11 cellular contexts compared by ENCODE assay signal in the genomic region with DNA sequence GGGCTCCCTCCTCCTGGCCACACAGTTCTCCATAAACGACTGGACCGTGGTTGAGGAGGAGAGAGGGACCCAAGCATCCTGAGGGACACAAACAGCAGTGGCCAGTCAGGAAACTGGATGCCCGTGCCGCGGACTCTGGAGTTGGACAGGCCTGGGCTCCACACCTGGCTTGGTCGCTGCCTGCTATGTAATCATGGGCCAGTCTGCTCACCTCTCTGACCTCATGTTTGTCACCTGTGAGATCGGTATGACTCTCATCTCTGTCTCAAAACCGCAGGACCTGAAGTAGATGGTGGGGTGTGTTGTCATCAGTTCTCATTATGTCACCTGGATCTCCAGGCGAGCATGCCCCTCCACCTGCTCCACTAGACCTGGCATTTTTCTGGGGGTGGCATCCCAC. TPM values are rescaled to one million over a fixed set of nuclear protein-coding genes. Genes with fewer than 3 reads are reported as not detected.
DNase-seq lines count a peak whose midpoint lies in the region; ATAC-seq and TF ChIP-seq lines count a peak whose summit lies in the region.
"Had no signal": no experiment of that assay in that cellular context is flagged by ENCODE, and none has a peak within 500 bp of the region (broad histone marks: within the 10 kb centered on the region; RNA-seq: fewer than 3 reads in every experiment).

No MANE protein-coding gene starts in this region.

- H3K4me1 Mint-ChIP-seq in IgD-negative memory B cell (peaks cover 53 to 75% (median 72%) of the 10 kb centered on the region in 3 donors), nephron progenitor cell (peaks cover 88% of the 10 kb centered on the region)
- H3K4me1 Mint-ChIP-seq in activated T-cell treated with anti-CD3 and anti-CD28 coated beads, Interleukin-2, amount 50 U/mL, for 72 hours (ENCODE audit: low read depth), result peaks cover 4% of the 10 kb centered on the region

- H3K9ac ChIP-seq in DND-41 (ENCODE audit: low read depth, low read length), result no peak overlapping the region
- peak overlapping the region; percentile 66 to 95 (median 80) for H3K9ac ChIP-seq in skeletal muscle tissue (ENCODE audit: low read depth in 1 of 3, low read length in 3 of 3)

- no peaks in the 10 kb centered on the region for H3K9me3 ChIP-seq in DND-41 (ENCODE audit: insufficient read depth, low read length, severe bottlenecking)
- no peaks in the 10 kb centered on the region for H3K9me3 ChIP-seq in esophagus muscularis mucosa
- H3K9me3 ChIP-seq in skeletal muscle tissue (ENCODE audit: control insufficient read depth in 3 of 3, low read length in 3 of 3), result no peaks in the 10 kb centered on the region
- H3K9me3 ChIP-seq: testis had no signal

- H3K4me2 ChIP-seq in DND-41 (ENCODE audit: insufficient read depth, low read length), result no peak overlapping the region

- H3K36me3 ChIP-seq in DND-41 (ENCODE audit: insufficient read depth, low read length) (peaks cover 8% of the 10 kb centered on the region), esophagus muscularis mucosa (no peaks in the 10 kb centered on the region), skeletal muscle tissue (ENCODE audit: control insufficient read depth in 3 of 3, insufficient read depth in 3 of 3, low read length in 3 of 3) (peaks cover 0 to 4% (median 0%) of the 10 kb centered on the region in 3 donors)

- TF ChIP-seq EP300 in esophagus muscularis mucosa (IDR thresholded peaks at IDR 0.05), result no peak

- H3K27me3 Mint-ChIP-seq in IgD-negative memory B cell (no peaks in the 10 kb centered on the region), nephron progenitor cell (ENCODE audit: low read depth, poor library complexity) (no peaks in the 10 kb centered on the region)
- H3K27me3 Mint-ChIP-seq in activated T-cell treated with anti-CD3 and anti-CD28 coated beads, Interleukin-2, amount 50 U/mL, for 72 hours (ENCODE audit: low read depth), result no peaks in the 10 kb centered on the region

- peak overlapping the region; percentile 33; the same call in 1 of the 2 replicates for H3K27ac ChIP-seq in DND-41 (ENCODE audit: low read length)
- H3K27ac ChIP-seq in esophagus muscularis mucosa (replicated peaks in 1 of 4), result peak overlapping the region; percentile 89 to 95 (median 91)
- H3K27ac ChIP-seq in skeletal muscle tissue (ENCODE audit: low read depth, low read length), result peak overlapping the region; percentile 85
- H3K27ac ChIP-seq: C4-2B had no signal

- TF ChIP-seq CTCF in DND-41 (IDR thresholded peaks at IDR 0.05; ENCODE audit: borderline replicate concordance, extremely low read depth, low read length, poor library complexity, severe bottlenecking) (no peak), esophagus muscularis mucosa (IDR thresholded peaks at IDR 0.05) (no peak), nephron progenitor cell (IDR thresholded peaks at IDR 0.05) (no peak)

- DNase-seq in DND-41 (no peak), esophagus muscularis mucosa (ENCODE audit: extremely low spot score) (no peak), cerebellum (ENCODE audit: low spot score) (no peak), nephron progenitor cell (no peak)
- DNase-seq in activated T-cell treated with anti-CD3 and anti-CD28 coated beads, Interleukin-2, amount 50 U/mL, for 72 hours, result no peak
- DNase-seq: amygdala, testis had no signal

- intact Hi-C loops in esophagus muscularis mucosa (cut with DNase I), result no loop called here

- H3K9me3 Mint-ChIP-seq in IgD-negative memory B cell (no peaks in the 10 kb centered on the region), nephron progenitor cell (no peaks in the 10 kb centered on the region)
- no peaks in the 10 kb centered on the region for H3K9me3 Mint-ChIP-seq in activated T-cell treated with anti-CD3 and anti-CD28 coated beads, Interleukin-2, amount 50 U/mL, for 72 hours

- H3K36me3 Mint-ChIP-seq in IgD-negative memory B cell (peaks cover 4% of the 10 kb centered on the region), nephron progenitor cell (ENCODE audit: low read depth) (no peaks in the 10 kb centered on the region)
- no peaks in the 10 kb centered on the region for H3K36me3 Mint-ChIP-seq in activated T-cell treated with anti-CD3 and anti-CD28 coated beads, Interleukin-2, amount 50 U/mL, for 72 hours (ENCODE audit: insufficient read depth in 2 of 2)

- no peak for ATAC-seq in DND-41 (ENCODE audit: insufficient read depth, low read depth)
- ATAC-seq in GM19023 (IDR thresholded peaks at IDR 0.05; ENCODE audit: unreplicated experiment), result no peak
- no peak for ATAC-seq in activated T-cell treated with anti-CD3 and anti-CD28 coated beads, Interleukin-2, amount 50 U/mL, for 72 hours (replicated peaks in 1 of 2)

- H3K27me3 ChIP-seq in DND-41 (ENCODE audit: insufficient read depth, low read length, poor library complexity) (no peaks in the 10 kb centered on the region), esophagus muscularis mucosa (peaks cover 0 to 5% (median 0%) of the 10 kb centered on the region in 4 donors), skeletal muscle tissue (ENCODE audit: control insufficient read depth in 3 of 3, insufficient read depth in 3 of 3, low read length in 3 of 3) (no peaks in the 10 kb centered on the region)
- H3K27me3 ChIP-seq: testis had no signal

- no peak overlapping the region for H3K4me3 ChIP-seq in DND-41 (ENCODE audit: low read depth in 1 of 2, low read length in 2 of 2)
- no peak overlapping the region for H3K4me3 ChIP-seq in esophagus muscularis mucosa
- H3K4me3 ChIP-seq in skeletal muscle tissue (ENCODE audit: low read length in 3 of 3), result peak overlapping the region in 1 of 3 donors; percentile 66
- H3K4me3 ChIP-seq: testis had no signal

- peaks cover 19% of the 10 kb centered on the region for H3K4me1 ChIP-seq in DND-41 (ENCODE audit: insufficient read depth, low read length)
- H3K4me1 ChIP-seq in esophagus muscularis mucosa, result peaks cover 88 to 98% (median 94%) of the 10 kb centered on the region in 4 donors
- peaks cover 93 to 99% (median 97%) of the 10 kb centered on the region in 3 donors for H3K4me1 ChIP-seq in skeletal muscle tissue (ENCODE audit: control insufficient read depth in 3 of 3, insufficient read depth in 3 of 3, low read length in 3 of 3)

- H3K79me2 ChIP-seq in DND-41 (ENCODE audit: insufficient read depth, low read length), result peaks cover 99% of the 10 kb centered on the region

- no peak overlapping the region for H2AFZ ChIP-seq in DND-41 (ENCODE audit: low read depth, low read length)

- peak overlapping the region; percentile 59 to 89 (median 84) for H3K4me3 Mint-ChIP-seq in IgD-negative memory B cell
- no peak overlapping the region for H3K4me3 Mint-ChIP-seq in nephron progenitor cell
- no peak overlapping the region for H3K4me3 Mint-ChIP-seq in activated T-cell treated with anti-CD3 and anti-CD28 coated beads, Interleukin-2, amount 50 U/mL, for 72 hours

- 94% methylated on average over 7 of the region's 9 CpGs for WGBS in esophagus muscularis mucosa

- TF ChIP-seq POLR2A in esophagus muscularis mucosa (IDR thresholded peaks at IDR 0.05; ENCODE audit: low read depth), result no peak

- H3K27ac Mint-ChIP-seq in IgD-negative memory B cell, result peak overlapping the region; percentile 86 to 99 (median 93)
- H3K27ac Mint-ChIP-seq in nephron progenitor cell, result no peak overlapping the region
- no peak overlapping the region for H3K27ac Mint-ChIP-seq in activated T-cell treated with anti-CD3 and anti-CD28 coated beads, Interleukin-2, amount 50 U/mL, for 72 hours

- H4K20me1 ChIP-seq in DND-41 (ENCODE audit: insufficient read depth, low read length), result peaks cover 76% of the 10 kb centered on the region

RNA-seq across cellular contexts. Expression of a gene that starts 14.5 kb away (rescaled TPM):
- 447 TPM for polyA plus RNA-seq in IgD-negative memory B cell
- total RNA-seq in esophagus muscularis mucosa (10 to 100 TPM; 22.0 to 32.4 (median 27.8) TPM), skeletal muscle tissue (66.8 TPM), cerebellum (76.6 TPM)
- 1 to 10 TPM; 1.2 to 1.9 TPM for total RNA-seq in activated T-cell treated with anti-CD3 and anti-CD28 coated beads, Interleukin-2, amount 50 U/mL, for 72 hours

Comparison
In these comparisons a context has a peak if more than half of its experiments do, and no peak if none do; other contexts are left out.
1. H3K27ac ChIP-seq: peak in every context shown above with its lines; median percentile 91 in esophagus muscularis mucosa; 85 in skeletal muscle tissue; 33 in DND-41.
2. H3K27ac Mint-ChIP-seq: peak in IgD-negative memory B cell (3 of 3); none in nephron progenitor cell (single experiment) and activated T-cell treated with anti-CD3 and anti-CD28 coated beads, Interleukin-2, amount 50 U/mL, for 72 hours (single experiment).
3. H3K4me3 Mint-ChIP-seq: peak in IgD-negative memory B cell (4 of 4); none in nephron progenitor cell (single experiment) and activated T-cell treated with anti-CD3 and anti-CD28 coated beads, Interleukin-2, amount 50 U/mL, for 72 hours (0 of 2).
4. RNA of a gene that starts 14.5 kb away (total RNA-seq): 76.6 TPM in cerebellum (single experiment), 66.8 TPM in skeletal muscle tissue (single experiment) and 22.0 to 32.4 TPM in esophagus muscularis mucosa; 1.2 to 1.9 TPM in activated T-cell treated with anti-CD3 and anti-CD28 coated beads, Interleukin-2, amount 50 U/mL, for 72 hours; every median in the first group is over 4 times any median in the second.